In genomic region chr3:147497301-147497700, GRCh38 we compare ENCODE assay signal across 22 cellular contexts.
DNase-seq lines count a peak whose midpoint lies in the region; ATAC-seq and TF ChIP-seq lines count a peak whose summit lies in the region.
"Had no signal": no experiment of that assay in that cellular context is flagged by ENCODE, and none has a peak within 500 bp of the region (broad histone marks: within the 10 kb centered on the region; RNA-seq: fewer than 3 reads in every experiment).

No MANE protein-coding gene starts in this region.

- H4K20me1 ChIP-seq in neural progenitor cell (ENCODE audit: low read depth): no peaks in the 10 kb centered on the region
- H4K20me1 ChIP-seq: BLaER1 had no signal

- no peaks in the 10 kb centered on the region for H3K79me2 ChIP-seq in neural progenitor cell (ENCODE audit: low read depth)

- peaks cover 2% of the 10 kb centered on the region for H3K27me3 Mint-ChIP-seq in neural progenitor cell (ENCODE audit: insufficient read depth, low read depth)
- no peaks in the 10 kb centered on the region for H3K27me3 Mint-ChIP-seq in endodermal cell (ENCODE audit: insufficient read depth)
- H3K27me3 Mint-ChIP-seq: CD4-positive, alpha-beta memory T cell; CD4-positive, CD25-positive, alpha-beta regulatory T cell had no signal

- peaks cover 2% of the 10 kb centered on the region for H3K9me3 Mint-ChIP-seq in neural progenitor cell
- H3K9me3 Mint-ChIP-seq in endodermal cell: no peaks in the 10 kb centered on the region

- no peak overlapping the region for H3K4me2 ChIP-seq in neural progenitor cell
- H3K4me2 ChIP-seq: A549, BLaER1 had no signal

- H3K4me3 ChIP-seq in SJCRH30 (peak overlapping the region; percentile 19; the same call in 1 of the 2 replicates), neural progenitor cell (no peak overlapping the region), endodermal cell (ENCODE audit: low read length) (no peak overlapping the region)
- H3K4me3 ChIP-seq: A549, BLaER1 had no signal

- TF ChIP-seq CTCF in neural progenitor cell (IDR thresholded peaks at IDR 0.05) (no peak), endodermal cell (conservative IDR thresholded peaks at IDR 0.05) (no peak)

- no peak overlapping the region for H2AFZ ChIP-seq in neural progenitor cell (replicated peaks)

- no peaks in the 10 kb centered on the region for H3K27me3 ChIP-seq in SJCRH30
- no peaks in the 10 kb centered on the region for H3K27me3 ChIP-seq in neural progenitor cell
- no peaks in the 10 kb centered on the region for H3K27me3 ChIP-seq in endodermal cell (ENCODE audit: control insufficient read depth, insufficient read depth, low read length, poor library complexity, severe bottlenecking)
- H3K27me3 ChIP-seq: BE2C, BLaER1 had no signal

- H3K36me3 Mint-ChIP-seq in neural progenitor cell (peaks cover 3% of the 10 kb centered on the region), endodermal cell (ENCODE audit: low read depth) (no peaks in the 10 kb centered on the region)
- H3K36me3 Mint-ChIP-seq: CD14-positive monocyte; CD4-positive, alpha-beta memory T cell; CD4-positive, CD25-positive, alpha-beta regulatory T cell had no signal

- peaks cover 32% of the 10 kb centered on the region for H3K4me1 Mint-ChIP-seq in neural progenitor cell
- no peaks in the 10 kb centered on the region for H3K4me1 Mint-ChIP-seq in endodermal cell
- H3K4me1 Mint-ChIP-seq: CD14-positive monocyte; CD4-positive, alpha-beta memory T cell; CD4-positive, CD25-positive, alpha-beta regulatory T cell had no signal

- H3K36me3 ChIP-seq in SJCRH30 (no peaks in the 10 kb centered on the region), neural progenitor cell (no peaks in the 10 kb centered on the region), endodermal cell (ENCODE audit: control insufficient read depth, insufficient read depth, low read length) (no peaks in the 10 kb centered on the region)
- H3K36me3 ChIP-seq: BE2C, BLaER1 had no signal

- H3K4me3 Mint-ChIP-seq in neural progenitor cell: no peak overlapping the region
- no peak overlapping the region for H3K4me3 Mint-ChIP-seq in endodermal cell
- H3K4me3 Mint-ChIP-seq: CD14-positive monocyte; CD4-positive, alpha-beta memory T cell; CD4-positive, CD25-positive, alpha-beta regulatory T cell had no signal

- peak overlapping the region; percentile 49 for H3K27ac ChIP-seq in SJCRH30
- peak overlapping the region; percentile 54 for H3K27ac ChIP-seq in neural progenitor cell
- H3K27ac ChIP-seq in endodermal cell (ENCODE audit: low read depth, low read length): no peak overlapping the region
- H3K27ac ChIP-seq: 22Rv1, A549, BLaER1 had no signal

- H3F3A ChIP-seq in neural progenitor cell (ENCODE audit: low read depth): peaks cover 4% of the 10 kb centered on the region

- DNase-seq in DMS114 treated with DMSO at 0.1 percent for 48 hours (lab: John Stamatoyannopoulos, UW; ENCODE audit: unreplicated experiment): peak; percentile 67
- peak; percentile 73 to 90 for DNase-seq in SJCRH30
- DNase-seq in myocyte (ENCODE audit: low read depth): peak; percentile 52
- DNase-seq in neural progenitor cell (ENCODE audit: low spot score): peak; percentile 2
- no peak for DNase-seq in endodermal cell
- DNase-seq in dedifferentiated amniotic fluid mesenchymal stem cell (ENCODE audit: extremely low spot score): no peak
- DNase-seq: BE2C; C1 segment of cervical spinal cord; Caco-2; Calu3; CD4-positive, alpha-beta memory T cell; CD4-positive, CD25-positive, alpha-beta regulatory T cell; DMS153; DMS53; DMS79 treated with DMSO at 0.1 percent for 48 hours; GF-D8 had no signal

- H3K27ac Mint-ChIP-seq in neural progenitor cell: peak overlapping the region; percentile 55
- H3K27ac Mint-ChIP-seq in endodermal cell: no peak overlapping the region
- H3K27ac Mint-ChIP-seq: CD14-positive monocyte; CD4-positive, alpha-beta memory T cell; CD4-positive, CD25-positive, alpha-beta regulatory T cell had no signal

- H3K4me1 ChIP-seq in SJCRH30 (peaks cover 26% of the 10 kb centered on the region), neural progenitor cell (peaks cover 13% of the 10 kb centered on the region), endodermal cell (ENCODE audit: control insufficient read depth, insufficient read depth, low read length) (no peaks in the 10 kb centered on the region)
- H3K4me1 ChIP-seq: A549, BE2C, BLaER1, Caco-2 had no signal

- H3K9me3 ChIP-seq in SJCRH30 (replicated peaks) (no peaks in the 10 kb centered on the region), neural progenitor cell (ENCODE audit: low read depth) (no peaks in the 10 kb centered on the region), endodermal cell (ENCODE audit: control insufficient read depth, low read length) (no peaks in the 10 kb centered on the region)
- H3K9me3 ChIP-seq: A549, BE2C, BLaER1, Caco-2 had no signal

- 92 to 100% methylated on average over 1 to 2 of the region's 5 CpGs for WGBS in endodermal cell (ENCODE audit: insufficient coverage in 1 of 2, insufficient read length in 1 of 2), 2 experiments

- H3K9ac ChIP-seq in neural progenitor cell: no peak overlapping the region
- H3K9ac ChIP-seq in endodermal cell (ENCODE audit: extremely low read depth, low read length, poor library complexity, severe bottlenecking): no peak overlapping the region
- H3K9ac ChIP-seq: BLaER1 had no signal

- ATAC-seq in GM21447 (IDR thresholded peaks at IDR 0.05; ENCODE audit: unreplicated experiment): no peak
- no peak for ATAC-seq in GM21529 (IDR thresholded peaks at IDR 0.05; ENCODE audit: unreplicated experiment)
- ATAC-seq: A549 had no signal

Comparison
In these comparisons a context has a peak if more than half of its experiments do, and no peak if none do; other contexts are left out.
1. DNase-seq: peak in DMS114 treated with DMSO at 0.1 percent for 48 hours (single experiment), SJCRH30 (2 of 2), myocyte (single experiment) and neural progenitor cell (single experiment); none in endodermal cell (single experiment) and dedifferentiated amniotic fluid mesenchymal stem cell (single experiment).